30 cellular contexts compared by ENCODE assay signal in genomic region chr7:124635416-124635815, GRCh38.
DNase-seq lines count a peak whose midpoint lies in the region; ATAC-seq lines count a peak whose summit lies in the region.
"Had no signal": no experiment of that assay in that cellular context is flagged by ENCODE, and none has a peak within 500 bp of the region (broad histone marks: within the 10 kb centered on the region; RNA-seq: fewer than 3 reads in every experiment).

No MANE protein-coding gene starts in this region.

- no peaks in the 10 kb centered on the region for H3K36me3 ChIP-seq in NT2/D1 (ENCODE audit: insufficient read depth, insufficient read length, low read length)
- H3K36me3 ChIP-seq: ascending aorta, BLaER1, cardiac muscle cell, colonic mucosa, heart right ventricle, MG63, thoracic aorta, uterus had no signal

- DNase-seq in NT2/D1 (ENCODE audit: low read depth, low spot score) (peak; percentile 11), iPS DF 4.7 (ENCODE audit: extremely low read depth, low spot score) (peak; percentile 19), NCI-H1417 (lab: John Stamatoyannopoulos, UW) (no peak), NCI-H1105 treated with DMSO at 0.1 percent for 48 hours (lab: John Stamatoyannopoulos, UW) (no peak)
- DNase-seq: activated CD4-positive, alpha-beta T cell treated with anti-CD3 and anti-CD28 coated beads for 48 hours; activated gamma-delta T cell; activated naive CD8-positive, alpha-beta T cell treated with anti-CD3 and anti-CD28 coated beads, Interleukin-2, amount 10 ng/mL, durations not matched to agents 7 days and 5 days; activated T-cell treated with anti-CD3 and anti-CD28 coated beads, Interleukin-2, amount 50 U/mL, for 1 hour; colonic mucosa; foreskin fibroblast; GDM1; heart right ventricle; KG1; MG63; naive thymus-derived CD8-positive, alpha-beta T cell; NCI-H187 treated with DMSO at 0.1 percent for 48 hours; NCI-H526; occipital lobe; stimulated activated naive CD4-positive, alpha-beta T cell treated with Interleukin-2 at 50 U/mL for 16 hours; uterus had no signal

- H3K9ac ChIP-seq in NT2/D1 (ENCODE audit: insufficient read length, low read depth) = no peak overlapping the region
- H3K9ac ChIP-seq: BLaER1 had no signal

- H3K9me3 ChIP-seq in NT2/D1 (ENCODE audit: insufficient read depth, low read length) = no peaks in the 10 kb centered on the region
- H3K9me3 ChIP-seq: ascending aorta, BLaER1, colonic mucosa, heart right ventricle, MG63, thoracic aorta, uterus had no signal

- H3K4me3 ChIP-seq in NT2/D1 (ENCODE audit: insufficient read length, low read depth) = no peak overlapping the region
- H3K4me3 ChIP-seq: ascending aorta, BLaER1, cardiac muscle cell, colonic mucosa, heart right ventricle, MG63, SK-N-MC, thoracic aorta, uterus had no signal

- no peaks in the 10 kb centered on the region for H3K4me1 ChIP-seq in NT2/D1 (ENCODE audit: insufficient read depth, insufficient read length)
- H3K4me1 ChIP-seq: ascending aorta, BLaER1, colonic mucosa, heart right ventricle, uterus had no signal

- ATAC-seq in GM19395 (IDR thresholded peaks at IDR 0.05; ENCODE audit: unreplicated experiment) (peak; percentile 57), HG02885 (IDR thresholded peaks at IDR 0.05; ENCODE audit: poor library complexity, unreplicated experiment) (peak; percentile 55), HG03439 (IDR thresholded peaks at IDR 0.05; ENCODE audit: unreplicated experiment) (no peak), HG03135 (IDR thresholded peaks at IDR 0.05; ENCODE audit: unreplicated experiment) (no peak)
- ATAC-seq: esophagus mucosa; heart right ventricle; naive thymus-derived CD8-positive, alpha-beta T cell had no signal

- no peaks in the 10 kb centered on the region for H3K27me3 ChIP-seq in NT2/D1 (ENCODE audit: insufficient read depth, insufficient read length)
- H3K27me3 ChIP-seq: ascending aorta, BLaER1, cardiac muscle cell, colonic mucosa, heart right ventricle, MG63, uterus had no signal

Comparison
In these comparisons a context has a peak if more than half of its experiments do, and no peak if none do; other contexts are left out.
1. ATAC-seq: peak in GM19395 (single experiment) and HG02885 (single experiment); none in HG03439 (single experiment) and HG03135 (single experiment).
2. DNase-seq: peak in NT2/D1 (single experiment) and iPS DF 4.7 (single experiment); none in NCI-H1417 (0 of 3) and NCI-H1105 treated with DMSO at 0.1 percent for 48 hours (single experiment).